Comparison of ENCODE assay signal across 19 cellular contexts in the genomic region with DNA sequence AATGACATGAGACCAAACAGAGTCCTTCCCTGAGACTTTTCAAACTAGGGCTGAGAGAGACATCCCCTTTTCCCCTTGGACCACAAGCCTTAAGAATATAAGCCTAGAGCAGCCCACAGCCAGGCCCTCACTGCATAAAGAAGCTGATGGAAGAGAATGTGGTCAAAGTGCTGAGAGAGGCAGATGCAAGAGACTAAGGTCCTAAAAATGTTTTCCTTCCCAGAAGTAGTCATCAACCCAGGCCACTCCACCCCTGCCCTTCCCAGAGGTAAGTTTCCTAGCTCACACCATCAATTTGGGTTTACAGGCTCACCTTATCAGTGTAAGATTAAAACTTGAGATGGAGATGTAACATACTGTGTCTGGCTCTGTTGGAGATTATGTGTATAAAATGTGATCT. TPM values are rescaled to one million over a fixed set of nuclear protein-coding genes. Genes with fewer than 3 reads are reported as not detected.
DNase-seq lines count a peak whose midpoint lies in the region; TF ChIP-seq lines count a peak whose summit lies in the region.
"Had no signal": no experiment of that assay in that cellular context is flagged by ENCODE, and none has a peak within 500 bp of the region (broad histone marks: within the 10 kb centered on the region; RNA-seq: fewer than 3 reads in every experiment).

No MANE protein-coding gene starts in this region.

- no peak for TF ChIP-seq CTCF in colonic mucosa (IDR thresholded peaks at IDR 0.05)
- TF ChIP-seq CTCF in osteocyte (IDR thresholded peaks at IDR 0.05): no peak
- TF ChIP-seq CTCF in WERI-Rb-1 (IDR thresholded peaks at IDR 0.05; ENCODE audit: low read depth, low read length): no peak

- H3K27me3 ChIP-seq in colonic mucosa (no peaks in the 10 kb centered on the region), WERI-Rb-1 (ENCODE audit: insufficient read depth, low read depth, severe bottlenecking) (no peaks in the 10 kb centered on the region)
- H3K27me3 ChIP-seq: neutrophil, SJCRH30 had no signal

- H3K4me1 ChIP-seq in colonic mucosa: no peaks in the 10 kb centered on the region

- H3K4me3 ChIP-seq in colonic mucosa: no peak overlapping the region
- no peak overlapping the region for H3K4me3 ChIP-seq in WERI-Rb-1 (ENCODE audit: low read depth, low read length)
- H3K4me3 ChIP-seq: SJCRH30 had no signal

- H3K9me3 ChIP-seq in colonic mucosa (no peaks in the 10 kb centered on the region), WERI-Rb-1 (ENCODE audit: severe bottlenecking) (no peaks in the 10 kb centered on the region)
- H3K9me3 ChIP-seq: neutrophil, SJCRH30 had no signal

- intact Hi-C loops in colonic mucosa (cut with DNase I): loop anchor here (10.0 kb wide), 2 partner anchors 221 to 319 kb away; no protein-coding TSS in a partner anchor

- no peaks in the 10 kb centered on the region for H3K27me3 Mint-ChIP-seq in osteocyte (ENCODE audit: unreplicated experiment)
- H3K27me3 Mint-ChIP-seq: stimulated activated memory B cell treated with anti-CD40 and anti-IgM and Interleukin-4, amounts not matched to agents 10 μg/mL and 1 μg/mL and 100 μg/mL, for 72 hours had no signal

- peaks cover 70% of the 10 kb centered on the region for H3K4me1 Mint-ChIP-seq in osteocyte (ENCODE audit: unreplicated experiment)
- H3K4me1 Mint-ChIP-seq: activated naive CD4-positive, alpha-beta T cell treated with anti-CD3 and anti-CD28 coated beads, Interleukin-2, amount 10 ng/mL, durations not matched to agents 7 days and 5 days had no signal

- no peak overlapping the region for H3K9ac ChIP-seq in colonic mucosa (ENCODE audit: low read depth in 2 of 2, low read length in 2 of 2)

- H3K9me3 Mint-ChIP-seq in osteocyte (ENCODE audit: unreplicated experiment): no peaks in the 10 kb centered on the region
- H3K9me3 Mint-ChIP-seq: activated naive CD4-positive, alpha-beta T cell treated with anti-CD3 and anti-CD28 coated beads, Interleukin-2, amount 10 ng/mL, durations not matched to agents 7 days and 5 days; activated T-helper 1 cell treated with anti-CD3 and anti-CD28 coated beads, Interleukin-12 subunit alpha, Interleukin-12 subunit beta, Interleukin-2, Interleukin-4 antibody, amounts not matched to agents 30 ng/mL and 10 ng/mL and 1 ng/mL, durations not matched to agents 14 hours and 24 hours and 36 hours; stimulated activated memory B cell treated with anti-CD40 and anti-IgM and Interleukin-4, amounts not matched to agents 10 μg/mL and 1 μg/mL and 100 μg/mL, for 72 hours; WTC11 had no signal

- H3K27ac ChIP-seq in colonic mucosa (peak overlapping the region; percentile 25), WERI-Rb-1 (no peak overlapping the region)
- H3K27ac ChIP-seq: neutrophil, SJCRH30 had no signal

- no peak overlapping the region for H3K4me3 Mint-ChIP-seq in osteocyte (ENCODE audit: unreplicated experiment)
- H3K4me3 Mint-ChIP-seq: activated naive CD4-positive, alpha-beta T cell treated with anti-CD3 and anti-CD28 coated beads, Interleukin-2, amount 10 ng/mL, durations not matched to agents 7 days and 5 days; activated T-helper 1 cell treated with anti-CD3 and anti-CD28 coated beads, Interleukin-12 subunit alpha, Interleukin-12 subunit beta, Interleukin-2, Interleukin-4 antibody, amounts not matched to agents 30 ng/mL and 10 ng/mL and 1 ng/mL, durations not matched to agents 14 hours and 24 hours and 36 hours; stimulated activated memory B cell treated with anti-CD40 and anti-IgM and Interleukin-4, amounts not matched to agents 10 μg/mL and 1 μg/mL and 100 μg/mL, for 72 hours; WTC11 had no signal

- no peaks in the 10 kb centered on the region for H3K36me3 ChIP-seq in colonic mucosa
- no peaks in the 10 kb centered on the region for H3K36me3 ChIP-seq in WERI-Rb-1
- H3K36me3 ChIP-seq: neutrophil had no signal

- H3K27ac Mint-ChIP-seq in osteocyte (ENCODE audit: unreplicated experiment): peak overlapping the region; percentile 74
- H3K27ac Mint-ChIP-seq: activated naive CD4-positive, alpha-beta T cell treated with anti-CD3 and anti-CD28 coated beads, Interleukin-2, amount 10 ng/mL, durations not matched to agents 7 days and 5 days; activated T-helper 1 cell treated with anti-CD3 and anti-CD28 coated beads, Interleukin-12 subunit alpha, Interleukin-12 subunit beta, Interleukin-2, Interleukin-4 antibody, amounts not matched to agents 30 ng/mL and 10 ng/mL and 1 ng/mL, durations not matched to agents 14 hours and 24 hours and 36 hours; stimulated activated memory B cell treated with anti-CD40 and anti-IgM and Interleukin-4, amounts not matched to agents 10 μg/mL and 1 μg/mL and 100 μg/mL, for 72 hours; WTC11 had no signal

- H3K36me3 Mint-ChIP-seq in osteocyte (ENCODE audit: unreplicated experiment): no peaks in the 10 kb centered on the region
- H3K36me3 Mint-ChIP-seq: activated naive CD4-positive, alpha-beta T cell treated with anti-CD3 and anti-CD28 coated beads, Interleukin-2, amount 10 ng/mL, durations not matched to agents 7 days and 5 days; WTC11 had no signal

- DNase-seq in EH (ENCODE audit: low read depth): peak; percentile 68
- peak; percentile 50 for DNase-seq in M059J (ENCODE audit: low read depth)
- no peak for DNase-seq in colonic mucosa
- DNase-seq in osteocyte (ENCODE audit: extremely low spot score, unreplicated experiment): no peak
- no peak for DNase-seq in WERI-Rb-1
- no peak for DNase-seq in NOMO-1 (lab: John Stamatoyannopoulos, UW; ENCODE audit: unreplicated experiment in 2 of 2)
- DNase-seq in NCI-H1417 treated with DMSO at 0.1 percent for 48 hours (lab: John Stamatoyannopoulos, UW): no peak
- DNase-seq: activated naive CD4-positive, alpha-beta T cell treated with anti-CD3 and anti-CD28 coated beads, Interleukin-2, amount 10 ng/mL, durations not matched to agents 7 days and 5 days; glutamatergic neuron; Karpas-422; NCI-H1694 treated with DMSO at 0.1 percent for 48 hours; NCI-H524 treated with DMSO at 0.1 percent for 48 hours; NK-92 treated with Interleukin-12 subunit alpha and Interleukin-12 subunit beta, amount 100 ng/mL, for 24 hours; SJCRH30; T-helper 2 cell had no signal

RNA-seq across cellular contexts. Expression of gene BCAR3, which starts 58.2 kb away (rescaled TPM):
- 52.4 and 72.2 TPM in 2 replicates for total RNA-seq in M059J (2014; rRNA removed; shearing (Covaris generic))
- total RNA-seq in colonic mucosa (10 to 100 TPM; 45.2 to 47.7 TPM), osteocyte (7.9 and 8.8 TPM in 2 replicates)

Comparison
In these comparisons a context has a peak if more than half of its experiments do, and no peak if none do; other contexts are left out.
1. DNase-seq: peak in EH (single experiment) and M059J (single experiment); none in colonic mucosa (single experiment), osteocyte (single experiment), WERI-Rb-1 (single experiment), NOMO-1 (0 of 2) and NCI-H1417 treated with DMSO at 0.1 percent for 48 hours (single experiment).